In genomic region chr2:134282638-134283400, GRCh38 we compare ENCODE assay signal across 8 cellular contexts. TPM values are rescaled to one million over a fixed set of nuclear protein-coding genes. Genes with fewer than 3 reads are reported as not detected.
DNase-seq lines count a peak whose midpoint lies in the region; ATAC-seq and TF ChIP-seq lines count a peak whose summit lies in the region.

No MANE protein-coding gene starts in this region.

- H3K27ac ChIP-seq in CD4-positive, CD25-positive, alpha-beta regulatory T cell (ENCODE audit: insufficient read depth, low read length, poor library complexity, severe bottlenecking): no peak overlapping the region
- H3K27ac ChIP-seq in breast epithelium: no peak overlapping the region

- H3K9me3 ChIP-seq in CD4-positive, CD25-positive, alpha-beta regulatory T cell (ENCODE audit: control insufficient read depth in 2 of 2, low read length in 2 of 2): no peaks in the 10 kb centered on the region
- no peaks in the 10 kb centered on the region for H3K9me3 ChIP-seq in breast epithelium

- ATAC-seq in CD4-positive, CD25-positive, alpha-beta regulatory T cell (ENCODE audit: low read depth in 2 of 2): peak; percentile 55 to 57
- ATAC-seq in GM19452 (IDR thresholded peaks at IDR 0.05; ENCODE audit: unreplicated experiment) (peak; percentile 89), HG03439 (IDR thresholded peaks at IDR 0.05; ENCODE audit: unreplicated experiment) (peak; percentile 96), sciatic nerve (no peak)
- peak; percentile 91 for ATAC-seq in activated T-helper 17 cell treated with anti-CD3 and anti-CD28 coated beads, Interleukin-2, amount 50 U/mL, for 72 hours (replicated peaks)

- H3K4me3 Mint-ChIP-seq in CD4-positive, CD25-positive, alpha-beta regulatory T cell: peak overlapping the region; percentile 7 to 66 (median 25)
- H3K4me3 Mint-ChIP-seq in activated T-helper 17 cell treated with anti-CD3 and anti-CD28 coated beads, Interleukin-2, amount 50 U/mL, for 72 hours: peak overlapping the region; percentile 75

- no peaks in the 10 kb centered on the region for H3K9me3 Mint-ChIP-seq in CD4-positive, CD25-positive, alpha-beta regulatory T cell
- H3K9me3 Mint-ChIP-seq in activated T-helper 17 cell treated with anti-CD3 and anti-CD28 coated beads, Interleukin-2, amount 50 U/mL, for 72 hours: no peaks in the 10 kb centered on the region

- peak overlapping the region; percentile 34 to 98 (median 84) for H3K27ac Mint-ChIP-seq in CD4-positive, CD25-positive, alpha-beta regulatory T cell
- peak overlapping the region; percentile 84 for H3K27ac Mint-ChIP-seq in activated T-helper 17 cell treated with anti-CD3 and anti-CD28 coated beads, Interleukin-2, amount 50 U/mL, for 72 hours

- peak in 1 of 3 donors; percentile 39 for DNase-seq in CD4-positive, CD25-positive, alpha-beta regulatory T cell
- DNase-seq in NCI-H2227 (lab: John Stamatoyannopoulos, UW; ENCODE audit: unreplicated experiment): no peak
- DNase-seq in breast epithelium (ENCODE audit: low spot score in 2 of 2): no peak
- no peak for DNase-seq in sciatic nerve (ENCODE audit: low spot score)
- no peak for DNase-seq in NCI-H774 (lab: John Stamatoyannopoulos, UW)

- no peak for TF ChIP-seq POLR2A in breast epithelium (IDR thresholded peaks at IDR 0.05)

- TF ChIP-seq CTCF in breast epithelium (IDR thresholded peaks at IDR 0.05): no peak

- H3K4me1 Mint-ChIP-seq in CD4-positive, CD25-positive, alpha-beta regulatory T cell: peaks cover 23 to 55% (median 40%) of the 10 kb centered on the region in 4 donors
- H3K4me1 Mint-ChIP-seq in activated T-helper 17 cell treated with anti-CD3 and anti-CD28 coated beads, Interleukin-2, amount 50 U/mL, for 72 hours: peaks cover 62% of the 10 kb centered on the region

- peak overlapping the region; percentile 22 for H3K4me3 ChIP-seq in CD4-positive, CD25-positive, alpha-beta regulatory T cell (ENCODE audit: low read depth, low read length)
- no peak overlapping the region for H3K4me3 ChIP-seq in breast epithelium

- H3K27me3 Mint-ChIP-seq in CD4-positive, CD25-positive, alpha-beta regulatory T cell: no peaks in the 10 kb centered on the region
- no peaks in the 10 kb centered on the region for H3K27me3 Mint-ChIP-seq in activated T-helper 17 cell treated with anti-CD3 and anti-CD28 coated beads, Interleukin-2, amount 50 U/mL, for 72 hours

- H3K27me3 ChIP-seq in CD4-positive, CD25-positive, alpha-beta regulatory T cell (ENCODE audit: control insufficient read depth, insufficient read depth, low read length): no peaks in the 10 kb centered on the region
- H3K27me3 ChIP-seq in breast epithelium: no peaks in the 10 kb centered on the region

- H3K4me1 ChIP-seq in CD4-positive, CD25-positive, alpha-beta regulatory T cell (ENCODE audit: control insufficient read depth, insufficient read depth, low read length, poor library complexity, severe bottlenecking): peaks cover 27% of the 10 kb centered on the region
- no peaks in the 10 kb centered on the region for H3K4me1 ChIP-seq in breast epithelium

- H3K36me3 Mint-ChIP-seq in CD4-positive, CD25-positive, alpha-beta regulatory T cell: peaks cover 15% of the 10 kb centered on the region
- H3K36me3 Mint-ChIP-seq in activated T-helper 17 cell treated with anti-CD3 and anti-CD28 coated beads, Interleukin-2, amount 50 U/mL, for 72 hours (ENCODE audit: low read depth): peaks cover 48% of the 10 kb centered on the region

- intact Hi-C loops in breast epithelium (cut with DNase I; ENCODE audit: low total_unique reads) (no loop called here), sciatic nerve (cut with DNase I) (no loop called here)

- no peaks in the 10 kb centered on the region for H3K36me3 ChIP-seq in CD4-positive, CD25-positive, alpha-beta regulatory T cell (ENCODE audit: control insufficient read depth, insufficient read depth, low read length)
- H3K36me3 ChIP-seq in breast epithelium: no peaks in the 10 kb centered on the region

RNA-seq across cellular contexts. Expression of gene MGAT5, which starts 28.9 kb away (rescaled TPM):
- total RNA-seq in CD4-positive, CD25-positive, alpha-beta regulatory T cell: 68.8 TPM
- 1 to 10 TPM; 3.6 to 7.2 (median 6.3) TPM for polyA plus RNA-seq in CD4-positive, CD25-positive, alpha-beta regulatory T cell
- 10 to 100 TPM; 53.0 to 53.1 TPM for total RNA-seq in activated T-helper 17 cell treated with anti-CD3 and anti-CD28 coated beads, Interleukin-2, amount 50 U/mL, for 72 hours
- total RNA-seq in breast epithelium (10 to 100 TPM; 30.5 to 42.6 (median 34.4) TPM), sciatic nerve (49.6 TPM)
